ENCODE assay signal across 3 cellular contexts in the genomic region with DNA sequence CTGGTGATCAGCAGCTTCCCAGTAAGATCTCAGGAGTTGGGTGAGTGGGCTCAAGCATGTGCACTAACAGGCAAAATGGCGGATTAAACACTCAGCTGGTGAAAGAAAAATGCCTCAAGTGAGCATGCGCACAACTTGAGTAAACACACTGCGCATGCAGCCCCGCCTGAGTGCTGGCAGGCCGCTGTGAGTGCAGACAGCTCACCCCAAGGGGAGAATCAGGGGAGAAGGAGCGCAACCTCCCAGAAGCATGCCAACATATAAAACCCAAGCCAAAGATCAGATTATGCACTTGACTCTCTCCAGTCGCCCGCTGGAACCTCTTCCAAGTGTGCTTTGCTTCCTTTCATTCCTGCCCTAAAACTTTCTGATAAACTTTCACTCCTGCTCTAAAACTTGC.
"Had no signal": no experiment of that assay in that cellular context is flagged by ENCODE, and none has a peak within 500 bp of the region (broad histone marks: within the 10 kb centered on the region; RNA-seq: fewer than 3 reads in every experiment).

No MANE protein-coding gene starts in this region.

- ATAC-seq: GM12878 had no signal

- H3K4me3 ChIP-seq: GM12878 had no signal

- DNase-seq: GDM1, GF-D8 had no signal
